19 cellular contexts compared by ENCODE assay signal in the genomic region with DNA sequence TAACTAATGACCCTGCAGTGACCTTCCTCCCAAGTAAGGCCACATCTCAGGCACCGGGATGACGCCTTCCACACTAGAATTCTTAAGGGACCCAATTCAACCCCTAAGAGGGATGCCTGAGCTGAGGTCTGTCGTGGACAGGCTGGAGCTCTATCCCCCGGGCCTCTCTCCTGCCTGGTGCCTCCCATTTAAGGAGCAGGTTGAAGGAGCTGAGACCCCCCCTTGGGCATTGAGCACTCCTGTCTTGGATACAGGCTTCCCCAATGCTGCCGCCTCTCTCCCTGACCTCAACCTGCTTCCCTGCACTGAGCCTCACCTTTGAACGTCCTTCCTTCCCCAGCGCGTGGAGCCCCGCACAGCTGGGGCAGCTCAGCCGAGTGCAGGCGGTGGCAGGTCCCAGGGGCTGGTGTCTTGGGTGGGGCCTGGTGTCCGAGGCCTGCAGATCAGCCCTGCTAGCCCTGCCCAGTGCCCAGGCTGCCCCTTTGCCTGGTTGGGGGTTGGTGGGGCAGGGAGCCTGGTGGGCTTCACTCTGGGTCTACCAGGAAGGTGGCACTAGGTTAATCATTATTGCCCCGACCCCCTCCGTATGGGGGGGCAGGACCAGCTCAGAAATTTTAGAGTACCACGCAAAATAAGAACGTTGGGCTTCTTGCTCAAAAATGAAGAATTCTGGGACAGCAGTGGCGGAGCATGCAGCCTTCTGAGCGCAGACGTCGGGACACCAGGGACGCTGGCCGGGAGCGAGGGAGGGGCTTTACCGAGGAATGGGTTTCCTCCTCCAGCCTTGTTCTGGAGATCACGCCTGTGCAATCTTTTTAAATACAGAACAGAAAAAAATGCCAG. TPM values are rescaled to one million over a fixed set of nuclear protein-coding genes. Genes with fewer than 3 reads are reported as not detected.
DNase-seq lines count a peak whose midpoint lies in the region; ATAC-seq, FAIRE-seq and TF ChIP-seq lines count a peak whose summit lies in the region.
"Had no signal": no experiment of that assay in that cellular context is flagged by ENCODE, and none has a peak within 500 bp of the region (broad histone marks: within the 10 kb centered on the region; RNA-seq: fewer than 3 reads in every experiment).

No MANE protein-coding gene starts in this region.

- intact Hi-C loops in natural killer cell (cut with micrococcal nuclease): no loop called here
- intact Hi-C loops in lower lobe of right lung (cut with DNase I): no loop called here

- no peak overlapping the region for H2AFZ ChIP-seq in GM23248

- 82% methylated on average over 25 of the region's 25 CpGs for WGBS in GM23248 (ENCODE audit: low coverage in 1 of 2, low lambda C conversion rate in 2 of 2, missing lambda C conversion rate in 2 of 2), 2 experiments

- H3K27ac ChIP-seq in lower lobe of right lung: no peak overlapping the region
- H3K27ac ChIP-seq in GM23248: no peak overlapping the region

- no peak overlapping the region for H3K4me2 ChIP-seq in GM23248 (ENCODE audit: unreplicated experiment)

- no peaks in the 10 kb centered on the region for H3K9me2 ChIP-seq in GM23248 (ENCODE audit: insufficient read depth)

- peaks cover 8 to 13% of the 10 kb centered on the region in 2 donors for H3K27me3 Mint-ChIP-seq in natural killer cell treated with Interleukin-12 subunit alpha and Interleukin-12 subunit beta and Interleukin-15 and Interleukin-18, amount 100 ng/mL, for 72 hours
- H3K27me3 Mint-ChIP-seq in natural killer cell (ENCODE audit: low read depth in 2 of 2): peaks cover 0 to 37% of the 10 kb centered on the region in 2 donors

- in situ Hi-C loops in GM23248 (cut with MboI): no loop called here

- no peak for ATAC-seq in natural killer cell treated with Interleukin-12 subunit alpha and Interleukin-12 subunit beta and Interleukin-15 and Interleukin-18, amount 100 ng/mL, for 72 hours
- ATAC-seq in natural killer cell: no peak
- ATAC-seq in lower lobe of right lung: no peak
- ATAC-seq in HG03196 (IDR thresholded peaks at IDR 0.05; ENCODE audit: unreplicated experiment): no peak

- H3K36me3 Mint-ChIP-seq in natural killer cell treated with Interleukin-12 subunit alpha and Interleukin-12 subunit beta and Interleukin-15 and Interleukin-18, amount 100 ng/mL, for 72 hours: no peaks in the 10 kb centered on the region
- H3K36me3 Mint-ChIP-seq in natural killer cell: no peaks in the 10 kb centered on the region
- H3K36me3 Mint-ChIP-seq: CD8-positive, alpha-beta T cell had no signal

- H3K27ac Mint-ChIP-seq in natural killer cell treated with Interleukin-12 subunit alpha and Interleukin-12 subunit beta and Interleukin-15 and Interleukin-18, amount 100 ng/mL, for 72 hours: no peak overlapping the region
- no peak overlapping the region for H3K27ac Mint-ChIP-seq in natural killer cell
- H3K27ac Mint-ChIP-seq: CD8-positive, alpha-beta T cell had no signal

- peak; percentile 45 for DNase-seq in natural killer cell treated with Interleukin-12 subunit alpha and Interleukin-12 subunit beta and Interleukin-15 and Interleukin-18, amount 100 ng/mL, for 72 hours (ENCODE audit: low spot score)
- DNase-seq in natural killer cell: no peak
- DNase-seq in bronchial epithelial cell (ENCODE audit: low read depth): no peak
- peak; percentile 29 for DNase-seq in lower lobe of right lung
- no peak for DNase-seq in GM23248
- no peak for DNase-seq in occipital lobe (lab: John Stamatoyannopoulos, UW)
- DNase-seq in GM03348 (ENCODE audit: low spot score): no peak
- DNase-seq: AML-193, DMS 273 treated with DMSO at 0.1 percent for 48 hours, EL, HCEC 1CT, NCI-H1417 treated with DMSO at 0.1 percent for 48 hours, NCI-H2029, NCI-H2171 treated with DMSO at 0.1 percent for 48 hours, NCI-H510A treated with DMSO at 0.1 percent for 48 hours had no signal

- no peaks in the 10 kb centered on the region for H3K4me1 Mint-ChIP-seq in natural killer cell treated with Interleukin-12 subunit alpha and Interleukin-12 subunit beta and Interleukin-15 and Interleukin-18, amount 100 ng/mL, for 72 hours (ENCODE audit: low read depth in 2 of 2)
- H3K4me1 Mint-ChIP-seq in natural killer cell: no peaks in the 10 kb centered on the region

- peaks cover 16% of the 10 kb centered on the region for H3K27me3 ChIP-seq in bronchial epithelial cell (ENCODE audit: control insufficient read depth, insufficient read depth, low read length)
- peaks cover 94% of the 10 kb centered on the region for H3K27me3 ChIP-seq in lower lobe of right lung (ENCODE audit: low read depth)
- H3K27me3 ChIP-seq in GM23248 (replicated peaks; ENCODE audit: insufficient read depth): peaks cover 56% of the 10 kb centered on the region

- no peaks in the 10 kb centered on the region for H3K9me3 ChIP-seq in lower lobe of right lung
- H3K9me3 ChIP-seq in GM23248 (ENCODE audit: low read depth): no peaks in the 10 kb centered on the region

- H4K20me1 ChIP-seq in GM23248 (ENCODE audit: insufficient read depth): no peaks in the 10 kb centered on the region

- no peak for TF ChIP-seq CTCF in natural killer cell (IDR thresholded peaks at IDR 0.05)
- TF ChIP-seq CTCF in bronchial epithelial cell (IDR thresholded peaks at IDR 0.05; ENCODE audit: insufficient read depth, low read length, severe bottlenecking): no peak
- no peak for TF ChIP-seq CTCF in lower lobe of right lung (IDR thresholded peaks at IDR 0.05)

- peak; percentile 28 for FAIRE-seq in bronchial epithelial cell (lab: Jason Lieb, UNC)
- FAIRE-seq: RCC 7860 had no signal

- H3K4me3 ChIP-seq in bronchial epithelial cell (ENCODE audit: low read depth, low read length) (no peak overlapping the region), lower lobe of right lung (no peak overlapping the region), GM23248 (no peak overlapping the region)

- H3K4me3 Mint-ChIP-seq in natural killer cell treated with Interleukin-12 subunit alpha and Interleukin-12 subunit beta and Interleukin-15 and Interleukin-18, amount 100 ng/mL, for 72 hours: no peak overlapping the region
- H3K4me3 Mint-ChIP-seq in natural killer cell: no peak overlapping the region

- H3K79me2 ChIP-seq in GM23248 (ENCODE audit: insufficient read depth): no peaks in the 10 kb centered on the region

- H3K9me3 Mint-ChIP-seq in natural killer cell treated with Interleukin-12 subunit alpha and Interleukin-12 subunit beta and Interleukin-15 and Interleukin-18, amount 100 ng/mL, for 72 hours: no peaks in the 10 kb centered on the region
- no peaks in the 10 kb centered on the region for H3K9me3 Mint-ChIP-seq in natural killer cell
- H3K9me3 Mint-ChIP-seq: CD8-positive, alpha-beta T cell had no signal

- H3K4me1 ChIP-seq in lower lobe of right lung: peaks cover 8% of the 10 kb centered on the region
- peaks cover 5% of the 10 kb centered on the region for H3K4me1 ChIP-seq in GM23248 (ENCODE audit: insufficient read depth)

- H3K9ac ChIP-seq in GM23248: no peak overlapping the region

- H3K36me3 ChIP-seq in bronchial epithelial cell (ENCODE audit: control insufficient read depth, insufficient read depth, low read length): no peaks in the 10 kb centered on the region
- no peaks in the 10 kb centered on the region for H3K36me3 ChIP-seq in lower lobe of right lung
- H3K36me3 ChIP-seq in GM23248 (ENCODE audit: low read depth): no peaks in the 10 kb centered on the region

- no peaks in the 10 kb centered on the region for H3F3A ChIP-seq in GM23248 (ENCODE audit: insufficient read depth)

RNA-seq across cellular contexts. Expression of a gene that starts 20.0 kb away (rescaled TPM):
- total RNA-seq in natural killer cell treated with Interleukin-12 subunit alpha and Interleukin-12 subunit beta and Interleukin-15 and Interleukin-18, amount 100 ng/mL, for 72 hours: not detected
- total RNA-seq in natural killer cell: not detected
- not detected in 2 replicates for total RNA-seq in bronchial epithelial cell
- total RNA-seq in lower lobe of right lung: not detected
- not detected in 2 replicates for total RNA-seq in GM23248 (2014; rRNA removed; shearing (Covaris generic))
- polyA plus RNA-seq in GM23248 (2016; fragmentation: Nextera tagmentation; extraction: Ambion mirVana): not detected in 2 replicates
- total RNA-seq in occipital lobe: not detected
- total RNA-seq: HT1080 had no signal

Comparison
In these comparisons a context has a peak if more than half of its experiments do, and no peak if none do; other contexts are left out.
1. DNase-seq: peak in natural killer cell treated with Interleukin-12 subunit alpha and Interleukin-12 subunit beta and Interleukin-15 and Interleukin-18, amount 100 ng/mL, for 72 hours (single experiment) and lower lobe of right lung (single experiment); none in natural killer cell (single experiment), bronchial epithelial cell (single experiment), GM23248 (single experiment), occipital lobe (single experiment) and GM03348 (single experiment).